In genomic region chr12:388547-389137, GRCh38 we compare ENCODE assay signal across 8 cellular contexts. TPM values are rescaled to one million over a fixed set of nuclear protein-coding genes. Genes with fewer than 3 reads are reported as not detected.
DNase-seq lines count a peak whose midpoint lies in the region; ATAC-seq, FAIRE-seq and TF ChIP-seq lines count a peak whose summit lies in the region.

No MANE protein-coding gene starts in this region.

- no peaks in the 10 kb centered on the region for H3K36me3 ChIP-seq in Caco-2 (ENCODE audit: control insufficient read depth, insufficient read depth, low read length)
- peaks cover 11% of the 10 kb centered on the region for H3K36me3 ChIP-seq in Loucy (ENCODE audit: insufficient read depth, low read length)

- H3K9me3 Mint-ChIP-seq in Caco-2 (ENCODE audit: unreplicated experiment), result no peaks in the 10 kb centered on the region

- H3K79me2 ChIP-seq in Loucy (ENCODE audit: insufficient read depth, low read length), result peaks cover 60% of the 10 kb centered on the region

- no peaks in the 10 kb centered on the region for H3K9me2 ChIP-seq in Loucy (replicated peaks; ENCODE audit: low read depth, low read length)

- peak overlapping the region; percentile 87 for H3K4me3 Mint-ChIP-seq in Caco-2 (ENCODE audit: unreplicated experiment)

- no peak for FAIRE-seq in HTR-8/SVneo (lab: Jason Lieb, UNC)

- no peak for TF ChIP-seq CTCF in Caco-2 (IDR thresholded peaks at IDR 0.05; ENCODE audit: insufficient read depth in 1 of 2, low read depth in 1 of 2, low read length in 1 of 2, severe bottlenecking in 1 of 2, unreplicated experiment in 1 of 2)
- TF ChIP-seq CTCF in Loucy (conservative IDR thresholded peaks at IDR 0.05; ENCODE audit: low read length), result no peak

- H3K27me3 ChIP-seq in Caco-2 (replicated peaks; ENCODE audit: control insufficient read depth, insufficient read depth, low read length), result no peaks in the 10 kb centered on the region
- no peaks in the 10 kb centered on the region for H3K27me3 ChIP-seq in Loucy (ENCODE audit: insufficient read depth, low read length, poor library complexity, severe bottlenecking)

- BruUV-seq in Caco-2 (replicated peaks; lab: Mats Ljungman, UMichigan), result TSS peak; percentile 56

- POLR2A ChIA-PET in Caco-2 (lab: Charles Lee), result interaction anchor here (0.5 to 2.0 kb wide), 10 partner anchors 8 to 1619 kb away, joined by 3 to 47 read pairs (median 4); partner anchors contain the start of gene CCDC77

- ATAC-seq in GM21723 (IDR thresholded peaks at IDR 0.05; ENCODE audit: unreplicated experiment), result peak; percentile 31

- DNase-seq in Caco-2 (no peak), NCI-H2029 (lab: John Stamatoyannopoulos, UW) (no peak), HTR-8/SVneo (ENCODE audit: insufficient read length, low spot score) (no peak)
- peak; percentile 3 to 23 (median 15) for DNase-seq in stimulated activated CD4-positive, alpha-beta T cell treated with anti-CD3 and anti-CD28 coated beads, Interleukin-12 subunit alpha, Interleukin-12 subunit beta, amount 100 ng/mL, for 48 hours (ENCODE audit: low read depth in 2 of 3, low spot score in 1 of 3)

- peak overlapping the region; percentile 93 for H3K9ac ChIP-seq in Loucy (ENCODE audit: low read depth, low read length, poor library complexity, severe bottlenecking)

- peaks cover 22% of the 10 kb centered on the region for H3K36me3 Mint-ChIP-seq in Caco-2 (ENCODE audit: insufficient read depth, unreplicated experiment)

- H4K20me1 ChIP-seq in Loucy (ENCODE audit: insufficient read depth, low read length, poor library complexity, severe bottlenecking), result peaks cover 47% of the 10 kb centered on the region

- H3K9me3 ChIP-seq in Caco-2, result no peaks in the 10 kb centered on the region
- H3K9me3 ChIP-seq in Loucy (ENCODE audit: insufficient read depth, low read depth, low read length), result no peaks in the 10 kb centered on the region
- H3K9me3 ChIP-seq in iPS-18c (ENCODE audit: control insufficient read depth, insufficient read depth, low read length), result no peaks in the 10 kb centered on the region

- peaks cover 11% of the 10 kb centered on the region for H3K4me1 ChIP-seq in Caco-2
- H3K4me1 ChIP-seq in Loucy (ENCODE audit: insufficient read depth, low read length, poor library complexity, severe bottlenecking), result peaks cover 39% of the 10 kb centered on the region

- peaks cover 7% of the 10 kb centered on the region for H3K4me1 Mint-ChIP-seq in Caco-2 (ENCODE audit: low read depth, unreplicated experiment)

- no peaks in the 10 kb centered on the region for H3K27me3 Mint-ChIP-seq in Caco-2 (ENCODE audit: insufficient read depth, unreplicated experiment)

- peak overlapping the region; percentile 94 for H3K4me2 ChIP-seq in Loucy (ENCODE audit: low read depth, low read length, poor library complexity, severe bottlenecking)

- WGBS in adipose tissue, 3 donors, result 0% methylated on average over 35 of the region's 35 CpGs

- peak overlapping the region; percentile 97 for H2AFZ ChIP-seq in Loucy (ENCODE audit: low read length)

- H3K4me3 ChIP-seq in Caco-2 (ENCODE audit: low read depth, low read length) (peak overlapping the region; percentile 72), Loucy (ENCODE audit: low read length, poor library complexity, severe bottlenecking) (peak overlapping the region; percentile 94), iPS-18c (ENCODE audit: insufficient read depth, low read depth, low read length) (peak overlapping the region; percentile 87)

- CTCF ChIA-PET in Caco-2 (lab: Charles Lee), result interaction anchor here (0.7 to 1.2 kb wide), 2 partner anchors 13 to 1216 kb away, joined by 4 to 7 read pairs; partner anchors contain the start of gene CCDC77

- H3F3A ChIP-seq in Loucy (ENCODE audit: low read depth), result no peaks in the 10 kb centered on the region

- peak overlapping the region; percentile 94 for H3K27ac Mint-ChIP-seq in Caco-2 (ENCODE audit: unreplicated experiment)

- H3K27ac ChIP-seq in adipose tissue (ENCODE audit: low read depth, low read length), result peak overlapping the region; percentile 86

- intact Hi-C loops in Caco-2 (cut with micrococcal nuclease; ENCODE audit: unreplicated experiment), result loop anchor here (1.0 kb wide), 1 partner anchor 13 kb away; the partner anchor contains the start of gene CCDC77

RNA-seq across cellular contexts. Expression of gene KDM5A, which starts 0.5 kb away (rescaled TPM):
- 72.7 and 89.6 TPM in 2 replicates for total RNA-seq in Caco-2 (2022)
- polyA plus RNA-seq in adipose tissue, result 1 to 10 TPM; 4.8 to 9.1 (median 9.1) TPM

RNA-seq across cellular contexts. Expression of gene CCDC77, which starts 12.8 kb away (rescaled TPM):
- 33.0 and 33.9 TPM in 2 replicates for total RNA-seq in Caco-2 (2022)
- polyA plus RNA-seq in adipose tissue, result 1 to 10 TPM; 2.3 to 8.5 (median 2.3) TPM

Comparison
In these comparisons a context has a peak if more than half of its experiments do, and no peak if none do; other contexts are left out.
1. DNase-seq: peak in stimulated activated CD4-positive, alpha-beta T cell treated with anti-CD3 and anti-CD28 coated beads, Interleukin-12 subunit alpha, Interleukin-12 subunit beta, amount 100 ng/mL, for 48 hours (3 of 3); none in Caco-2 (0 of 2), NCI-H2029 (single experiment) and HTR-8/SVneo (single experiment).
2. Peak in every context shown above with its lines, with median percentiles within 50 percentile points of each other: H3K4me3 ChIP-seq.